Comparison of ENCODE assay signal across 1 cellular context in the genomic region with DNA sequence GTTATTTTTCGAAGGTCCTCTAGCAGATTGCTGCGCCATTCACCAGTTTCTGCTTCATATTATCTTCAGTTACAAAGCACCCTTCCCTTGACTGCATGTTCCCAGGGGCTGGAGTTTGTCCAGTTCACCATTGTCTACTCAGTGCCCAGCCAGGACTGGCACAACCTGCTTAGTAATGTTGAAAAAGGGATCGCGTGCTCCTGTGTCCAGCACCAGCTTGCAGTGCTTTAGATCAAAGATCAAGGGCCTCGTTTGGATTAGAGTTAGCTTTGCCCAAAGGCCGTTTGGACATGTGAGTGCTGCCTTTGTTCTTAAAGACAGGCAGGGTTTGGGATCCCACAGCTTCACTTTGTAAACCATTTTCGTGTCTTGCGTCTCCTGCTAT.
TF ChIP-seq lines count a peak whose summit lies in the region.

No MANE protein-coding gene starts in this region.

TF ChIP-seq in HepG2, 621 proteins besides CTCF, POLR2A, EP300 and RAD21 (continued from another document and continues in another):
- TF ChIP-seq, protein P1, sequence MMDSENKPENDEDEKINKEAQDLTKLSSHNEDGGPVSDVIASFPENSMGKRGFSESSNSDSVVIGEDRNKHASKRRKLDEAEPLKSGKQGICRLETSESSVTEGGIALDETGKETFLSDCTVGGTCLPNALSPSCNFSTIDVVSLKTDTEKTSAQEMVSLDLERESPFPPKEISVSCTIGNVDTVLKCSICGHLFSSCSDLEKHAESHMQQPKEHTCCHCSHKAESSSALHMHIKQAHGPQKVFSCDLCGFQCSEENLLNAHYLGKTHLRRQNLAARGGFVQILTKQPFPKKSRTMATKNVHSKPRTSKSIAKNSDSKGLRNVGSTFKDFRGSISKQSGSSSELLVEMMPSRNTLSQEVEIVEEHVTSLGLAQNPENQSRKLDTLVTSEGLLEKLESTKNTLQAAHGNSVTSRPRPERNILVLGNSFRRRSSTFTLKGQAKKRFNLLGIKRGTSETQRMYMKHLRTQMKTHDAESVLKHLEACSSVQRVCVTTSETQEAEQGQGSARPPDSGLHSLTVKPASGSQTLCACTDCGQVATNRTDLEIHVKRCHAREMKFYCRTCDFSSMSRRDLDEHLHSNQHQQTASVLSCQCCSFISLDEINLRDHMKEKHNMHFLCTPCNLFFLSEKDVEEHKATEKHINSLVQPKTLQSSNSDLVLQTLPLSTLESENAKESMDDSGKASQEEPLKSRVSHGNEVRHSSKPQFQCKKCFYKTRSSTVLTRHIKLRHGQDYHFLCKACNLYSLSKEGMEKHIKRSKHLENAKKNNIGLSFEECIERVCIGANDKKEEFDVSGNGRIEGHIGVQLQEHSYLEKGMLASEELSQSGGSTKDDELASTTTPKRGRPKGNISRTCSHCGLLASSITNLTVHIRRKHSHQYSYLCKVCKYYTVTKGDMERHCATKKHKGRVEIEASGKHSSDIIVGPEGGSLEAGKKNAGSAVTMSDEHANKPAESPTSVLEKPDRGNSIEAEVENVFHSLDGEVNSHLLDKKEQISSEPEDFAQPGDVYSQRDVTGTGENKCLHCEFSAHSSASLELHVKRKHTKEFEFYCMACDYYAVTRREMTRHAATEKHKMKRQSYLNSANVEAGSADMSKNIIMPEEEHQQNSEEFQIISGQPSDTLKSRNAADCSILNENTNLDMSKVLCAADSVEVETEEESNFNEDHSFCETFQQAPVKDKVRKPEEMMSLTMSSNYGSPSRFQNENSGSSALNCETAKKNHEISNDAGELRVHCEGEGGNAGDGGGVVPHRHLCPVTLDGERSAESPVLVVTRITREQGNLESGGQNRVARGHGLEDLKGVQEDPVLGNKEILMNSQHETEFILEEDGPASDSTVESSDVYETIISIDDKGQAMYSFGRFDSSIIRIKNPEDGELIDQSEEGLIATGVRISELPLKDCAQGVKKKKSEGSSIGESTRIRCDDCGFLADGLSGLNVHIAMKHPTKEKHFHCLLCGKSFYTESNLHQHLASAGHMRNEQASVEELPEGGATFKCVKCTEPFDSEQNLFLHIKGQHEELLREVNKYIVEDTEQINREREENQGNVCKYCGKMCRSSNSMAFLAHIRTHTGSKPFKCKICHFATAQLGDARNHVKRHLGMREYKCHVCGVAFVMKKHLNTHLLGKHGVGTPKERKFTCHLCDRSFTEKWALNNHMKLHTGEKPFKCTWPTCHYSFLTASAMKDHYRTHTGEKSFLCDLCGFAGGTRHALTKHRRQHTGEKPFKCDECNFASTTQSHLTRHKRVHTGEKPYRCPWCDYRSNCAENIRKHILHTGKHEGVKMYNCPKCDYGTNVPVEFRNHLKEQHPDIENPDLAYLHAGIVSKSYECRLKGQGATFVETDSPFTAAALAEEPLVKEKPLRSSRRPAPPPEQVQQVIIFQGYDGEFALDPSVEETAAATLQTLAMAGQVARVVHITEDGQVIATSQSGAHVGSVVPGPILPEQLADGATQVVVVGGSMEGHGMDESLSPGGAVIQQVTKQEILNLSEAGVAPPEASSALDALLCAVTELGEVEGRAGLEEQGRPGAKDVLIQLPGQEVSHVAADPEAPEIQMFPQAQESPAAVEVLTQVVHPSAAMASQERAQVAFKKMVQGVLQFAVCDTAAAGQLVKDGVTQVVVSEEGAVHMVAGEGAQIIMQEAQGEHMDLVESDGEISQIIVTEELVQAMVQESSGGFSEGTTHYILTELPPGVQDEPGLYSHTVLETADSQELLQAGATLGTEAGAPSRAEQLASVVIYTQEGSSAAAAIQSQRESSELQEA (CRISPR knock-in tag; IDR thresholded peaks at IDR 0.05; ENCODE audit: not compliant biosample characterization), result no peak
- TF ChIP-seq ZNF761 (CRISPR knock-in tag; conservative IDR thresholded peaks at IDR 0.05) (no peak), ZNF24 (IDR thresholded peaks at IDR 0.05) (no peak), ZC3H4 (CRISPR knock-in tag; IDR thresholded peaks at IDR 0.05; ENCODE audit: borderline replicate concordance) (no peak), MLLT10 (CRISPR knock-in tag; IDR thresholded peaks at IDR 0.05) (no peak), ZMYM2 (CRISPR knock-in tag; IDR thresholded peaks at IDR 0.05) (no peak), NPAS2 (CRISPR knock-in tag; IDR thresholded peaks at IDR 0.05; ENCODE audit: borderline replicate concordance) (no peak), NONO (IDR thresholded peaks at IDR 0.05) (no peak), NONO (CRISPR knock-in tag; conservative IDR thresholded peaks at IDR 0.05) (no peak), POLR2AphosphoS5 (IDR thresholded peaks at IDR 0.05; ENCODE audit: low read depth, low read length) (peak; percentile 42; the same call in 1 of the 2 replicates), SSRP1 (CRISPR knock-in tag; IDR thresholded peaks at IDR 0.05) (no peak), REXO4 (CRISPR knock-in tag; IDR thresholded peaks at IDR 0.05; ENCODE audit: borderline replicate concordance) (no peak), U2AF1 (optimal IDR thresholded peaks at IDR 0.05; ENCODE audit: low read depth, low read length) (no peak), SP5 (CRISPR knock-in tag; IDR thresholded peaks at IDR 0.05; ENCODE audit: borderline replicate concordance, low read depth) (no peak), ZNF720 (CRISPR knock-in tag; IDR thresholded peaks at IDR 0.05) (no peak), ZC3H13 (CRISPR knock-in tag; IDR thresholded peaks at IDR 0.05) (no peak), ZNF766 (CRISPR knock-in tag; IDR thresholded peaks at IDR 0.05; ENCODE audit: borderline replicate concordance) (no peak), GATAD2A (CRISPR knock-in tag; IDR thresholded peaks at IDR 0.05) (peak; percentile 36; the same call in 1 of the 2 replicates), SKI (IDR thresholded peaks at IDR 0.05; ENCODE audit: partially characterized antibody) (no peak), GATAD1 (CRISPR knock-in tag; IDR thresholded peaks at IDR 0.05) (no peak), GABPB1 (CRISPR knock-in tag; IDR thresholded peaks at IDR 0.05) (no peak), ZNF260 (CRISPR knock-in tag; IDR thresholded peaks at IDR 0.05; ENCODE audit: borderline replicate concordance, low read depth) (no peak)
- TF ChIP-seq, protein P2, sequence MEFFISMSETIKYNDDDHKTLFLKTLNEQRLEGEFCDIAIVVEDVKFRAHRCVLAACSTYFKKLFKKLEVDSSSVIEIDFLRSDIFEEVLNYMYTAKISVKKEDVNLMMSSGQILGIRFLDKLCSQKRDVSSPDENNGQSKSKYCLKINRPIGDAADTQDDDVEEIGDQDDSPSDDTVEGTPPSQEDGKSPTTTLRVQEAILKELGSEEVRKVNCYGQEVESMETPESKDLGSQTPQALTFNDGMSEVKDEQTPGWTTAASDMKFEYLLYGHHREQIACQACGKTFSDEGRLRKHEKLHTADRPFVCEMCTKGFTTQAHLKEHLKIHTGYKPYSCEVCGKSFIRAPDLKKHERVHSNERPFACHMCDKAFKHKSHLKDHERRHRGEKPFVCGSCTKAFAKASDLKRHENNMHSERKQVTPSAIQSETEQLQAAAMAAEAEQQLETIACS (CRISPR knock-in tag; IDR thresholded peaks at IDR 0.05), result no peak
- TF ChIP-seq, protein P3, sequence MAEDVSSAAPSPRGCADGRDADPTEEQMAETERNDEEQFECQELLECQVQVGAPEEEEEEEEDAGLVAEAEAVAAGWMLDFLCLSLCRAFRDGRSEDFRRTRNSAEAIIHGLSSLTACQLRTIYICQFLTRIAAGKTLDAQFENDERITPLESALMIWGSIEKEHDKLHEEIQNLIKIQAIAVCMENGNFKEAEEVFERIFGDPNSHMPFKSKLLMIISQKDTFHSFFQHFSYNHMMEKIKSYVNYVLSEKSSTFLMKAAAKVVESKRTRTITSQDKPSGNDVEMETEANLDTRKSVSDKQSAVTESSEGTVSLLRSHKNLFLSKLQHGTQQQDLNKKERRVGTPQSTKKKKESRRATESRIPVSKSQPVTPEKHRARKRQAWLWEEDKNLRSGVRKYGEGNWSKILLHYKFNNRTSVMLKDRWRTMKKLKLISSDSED (CRISPR knock-in tag; IDR thresholded peaks at IDR 0.05), result no peak
- TF ChIP-seq, protein P4, sequence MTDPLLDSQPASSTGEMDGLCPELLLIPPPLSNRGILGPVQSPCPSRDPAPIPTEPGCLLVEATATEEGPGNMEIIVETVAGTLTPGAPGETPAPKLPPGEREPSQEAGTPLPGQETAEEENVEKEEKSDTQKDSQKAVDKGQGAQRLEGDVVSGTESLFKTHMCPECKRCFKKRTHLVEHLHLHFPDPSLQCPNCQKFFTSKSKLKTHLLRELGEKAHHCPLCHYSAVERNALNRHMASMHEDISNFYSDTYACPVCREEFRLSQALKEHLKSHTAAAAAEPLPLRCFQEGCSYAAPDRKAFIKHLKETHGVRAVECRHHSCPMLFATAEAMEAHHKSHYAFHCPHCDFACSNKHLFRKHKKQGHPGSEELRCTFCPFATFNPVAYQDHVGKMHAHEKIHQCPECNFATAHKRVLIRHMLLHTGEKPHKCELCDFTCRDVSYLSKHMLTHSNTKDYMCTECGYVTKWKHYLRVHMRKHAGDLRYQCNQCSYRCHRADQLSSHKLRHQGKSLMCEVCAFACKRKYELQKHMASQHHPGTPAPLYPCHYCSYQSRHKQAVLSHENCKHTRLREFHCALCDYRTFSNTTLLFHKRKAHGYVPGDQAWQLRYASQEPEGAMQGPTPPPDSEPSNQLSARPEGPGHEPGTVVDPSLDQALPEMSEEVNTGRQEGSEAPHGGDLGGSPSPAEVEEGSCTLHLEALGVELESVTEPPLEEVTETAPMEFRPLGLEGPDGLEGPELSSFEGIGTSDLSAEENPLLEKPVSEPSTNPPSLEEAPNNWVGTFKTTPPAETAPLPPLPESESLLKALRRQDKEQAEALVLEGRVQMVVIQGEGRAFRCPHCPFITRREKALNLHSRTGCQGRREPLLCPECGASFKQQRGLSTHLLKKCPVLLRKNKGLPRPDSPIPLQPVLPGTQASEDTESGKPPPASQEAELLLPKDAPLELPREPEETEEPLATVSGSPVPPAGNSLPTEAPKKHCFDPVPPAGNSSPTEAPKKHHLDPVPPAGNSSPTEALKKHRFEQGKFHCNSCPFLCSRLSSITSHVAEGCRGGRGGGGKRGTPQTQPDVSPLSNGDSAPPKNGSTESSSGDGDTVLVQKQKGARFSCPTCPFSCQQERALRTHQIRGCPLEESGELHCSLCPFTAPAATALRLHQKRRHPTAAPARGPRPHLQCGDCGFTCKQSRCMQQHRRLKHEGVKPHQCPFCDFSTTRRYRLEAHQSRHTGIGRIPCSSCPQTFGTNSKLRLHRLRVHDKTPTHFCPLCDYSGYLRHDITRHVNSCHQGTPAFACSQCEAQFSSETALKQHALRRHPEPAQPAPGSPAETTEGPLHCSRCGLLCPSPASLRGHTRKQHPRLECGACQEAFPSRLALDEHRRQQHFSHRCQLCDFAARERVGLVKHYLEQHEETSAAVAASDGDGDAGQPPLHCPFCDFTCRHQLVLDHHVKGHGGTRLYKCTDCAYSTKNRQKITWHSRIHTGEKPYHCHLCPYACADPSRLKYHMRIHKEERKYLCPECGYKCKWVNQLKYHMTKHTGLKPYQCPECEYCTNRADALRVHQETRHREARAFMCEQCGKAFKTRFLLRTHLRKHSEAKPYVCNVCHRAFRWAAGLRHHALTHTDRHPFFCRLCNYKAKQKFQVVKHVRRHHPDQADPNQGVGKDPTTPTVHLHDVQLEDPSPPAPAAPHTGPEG (CRISPR knock-in tag; IDR thresholded peaks at IDR 0.05), result no peak
- TF ChIP-seq, protein P5, sequence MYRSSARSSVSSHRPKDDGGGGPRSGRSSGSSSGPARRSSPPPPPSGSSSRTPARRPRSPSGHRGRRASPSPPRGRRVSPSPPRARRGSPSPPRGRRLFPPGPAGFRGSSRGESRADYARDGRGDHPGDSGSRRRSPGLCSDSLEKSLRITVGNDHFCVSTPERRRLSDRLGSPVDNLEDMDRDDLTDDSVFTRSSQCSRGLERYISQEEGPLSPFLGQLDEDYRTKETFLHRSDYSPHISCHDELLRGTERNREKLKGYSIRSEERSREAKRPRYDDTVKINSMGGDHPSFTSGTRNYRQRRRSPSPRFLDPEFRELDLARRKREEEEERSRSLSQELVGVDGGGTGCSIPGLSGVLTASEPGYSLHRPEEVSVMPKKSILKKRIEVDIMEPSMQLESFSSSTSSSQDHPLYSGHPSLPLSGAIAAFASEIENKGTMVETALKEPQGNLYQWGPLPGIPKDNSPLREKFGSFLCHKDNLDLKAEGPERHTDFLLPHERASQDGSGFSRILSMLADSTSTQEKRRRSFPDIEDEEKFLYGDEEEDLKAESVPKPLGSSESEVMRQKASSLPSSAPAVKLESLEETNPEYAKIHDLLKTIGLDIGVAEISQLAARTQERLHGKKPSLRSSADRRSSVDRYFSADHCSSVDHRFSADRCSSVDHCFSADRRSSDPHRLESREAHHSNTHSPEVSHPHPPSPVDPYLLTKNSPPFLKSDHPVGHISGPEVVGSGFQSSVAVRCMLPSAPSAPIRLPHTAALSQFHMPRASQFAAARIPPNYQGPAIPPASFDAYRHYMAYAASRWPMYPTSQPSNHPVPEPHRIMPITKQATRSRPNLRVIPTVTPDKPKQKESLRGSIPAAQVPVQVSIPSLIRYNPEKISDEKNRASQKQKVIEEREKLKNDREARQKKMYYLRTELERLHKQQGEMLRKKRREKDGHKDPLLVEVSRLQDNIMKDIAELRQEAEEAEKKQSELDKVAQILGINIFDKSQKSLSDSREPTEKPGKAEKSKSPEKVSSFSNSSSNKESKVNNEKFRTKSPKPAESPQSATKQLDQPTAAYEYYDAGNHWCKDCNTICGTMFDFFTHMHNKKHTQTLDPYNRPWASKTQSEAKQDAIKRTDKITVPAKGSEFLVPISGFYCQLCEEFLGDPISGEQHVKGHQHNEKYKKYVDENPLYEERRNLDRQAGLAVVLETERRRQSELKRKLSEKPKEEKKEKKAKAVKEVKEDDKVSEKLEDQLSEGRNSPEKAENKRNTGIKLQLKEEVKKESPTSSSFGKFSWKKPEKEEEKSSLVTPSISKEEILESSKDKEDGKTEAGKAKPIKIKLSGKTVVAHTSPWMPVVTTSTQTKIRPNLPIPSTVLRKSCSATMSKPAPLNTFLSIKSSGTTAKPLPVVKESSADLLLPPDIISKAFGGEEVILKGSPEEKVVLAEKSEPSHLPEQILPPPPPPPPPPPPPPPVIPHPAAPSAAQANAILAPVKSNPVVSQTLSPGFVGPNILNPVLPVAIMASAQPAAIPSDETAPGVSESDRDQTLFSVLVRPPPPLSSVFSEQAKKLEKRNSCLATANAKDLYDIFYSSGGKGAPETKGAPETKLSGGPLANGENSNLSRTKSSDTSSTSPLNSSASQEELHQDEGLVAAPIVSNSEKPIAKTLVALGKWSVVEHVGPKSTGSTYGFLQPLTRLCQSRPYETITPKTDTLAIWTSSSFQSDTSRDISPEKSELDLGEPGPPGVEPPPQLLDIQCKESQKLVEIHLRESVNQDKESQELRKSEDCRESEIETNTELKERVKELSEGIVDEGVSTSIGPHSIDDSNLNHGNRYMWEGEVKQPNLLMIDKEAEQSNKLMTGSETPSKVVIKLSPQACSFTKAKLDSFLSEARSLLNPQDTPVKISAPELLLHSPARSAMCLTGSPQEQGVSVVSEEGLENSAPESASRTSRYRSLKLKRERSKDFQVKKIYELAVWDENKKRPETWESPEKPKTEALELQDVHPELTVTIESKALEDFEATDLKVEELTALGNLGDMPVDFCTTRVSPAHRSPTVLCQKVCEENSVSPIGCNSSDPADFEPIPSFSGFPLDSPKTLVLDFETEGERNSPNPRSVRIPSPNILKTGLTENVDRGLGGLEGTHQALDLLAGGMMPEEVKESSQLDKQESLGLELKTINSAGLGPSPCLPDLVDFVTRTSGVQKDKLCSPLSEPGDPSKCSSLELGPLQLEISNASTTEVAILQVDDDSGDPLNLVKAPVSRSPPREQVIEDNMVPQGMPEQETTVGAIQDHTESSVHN (CRISPR knock-in tag; IDR thresholded peaks at IDR 0.05), result no peak
